ENCODE assay signal across 1 cellular context in genomic region chr17:78892936-78893379, GRCh38.
TF ChIP-seq lines count a peak whose summit lies in the region.

No MANE protein-coding gene starts in this region.

TF ChIP-seq in HepG2, 621 proteins besides CTCF, POLR2A, EP300 and RAD21:
- TF ChIP-seq ZNF282 (IDR thresholded peaks at IDR 0.05; ENCODE audit: partially characterized antibody), result peak; percentile 83
- peak; percentile 17 for TF ChIP-seq HNRNPLL (IDR thresholded peaks at IDR 0.05; ENCODE audit: low read depth, low read length, poor library complexity, severe bottlenecking)
- no peak for TF ChIP-seq PHB2 (IDR thresholded peaks at IDR 0.05; ENCODE audit: partially characterized antibody)
- no peak for TF ChIP-seq ARNT2 (CRISPR knock-in tag; IDR thresholded peaks at IDR 0.05; ENCODE audit: low read depth)
- TF ChIP-seq YEATS2 (CRISPR knock-in tag; IDR thresholded peaks at IDR 0.05; ENCODE audit: borderline replicate concordance), result no peak
- TF ChIP-seq SAFB2 (CRISPR knock-in tag; IDR thresholded peaks at IDR 0.05; ENCODE audit: borderline replicate concordance, low read depth), result no peak
- no peak for TF ChIP-seq ZNF253 (CRISPR knock-in tag; IDR thresholded peaks at IDR 0.05; ENCODE audit: borderline replicate concordance)
- peak; percentile 86 for TF ChIP-seq MNT (IDR thresholded peaks at IDR 0.05)
- TF ChIP-seq ZSCAN25 (CRISPR knock-in tag; IDR thresholded peaks at IDR 0.05), result peak; percentile 91
- TF ChIP-seq MBD4 (IDR thresholded peaks at IDR 0.05; ENCODE audit: borderline replicate concordance, low read length), result no peak
- no peak for TF ChIP-seq ATF3 (CRISPR knock-in tag; IDR thresholded peaks at IDR 0.05)
